In the genomic region with DNA sequence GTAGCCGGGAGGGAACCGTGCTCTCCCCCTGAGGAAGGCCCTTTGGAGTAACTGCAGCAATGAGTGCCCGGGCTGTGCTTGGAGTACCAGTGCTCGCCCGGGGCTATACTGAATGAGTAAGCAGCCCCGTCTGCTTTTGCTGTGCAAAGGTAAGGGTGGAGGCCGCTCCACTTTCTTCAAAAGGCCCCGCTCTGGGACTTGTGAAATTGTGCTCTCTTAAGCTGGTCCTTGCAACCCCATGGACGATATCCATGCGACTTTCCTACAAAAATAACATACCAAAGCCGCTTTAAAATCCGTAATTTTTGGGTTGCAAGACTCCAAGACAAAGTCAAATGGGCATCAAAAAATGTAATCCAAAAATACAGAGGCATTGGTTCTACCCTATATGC, we compare ENCODE assay signal across 8 cellular contexts. TPM values are rescaled to one million over a fixed set of nuclear protein-coding genes. Genes with fewer than 3 reads are reported as not detected.
A peak's percentile ranks its signal among the peaks of the same experiment; 100 is the strongest.
DNase-seq lines count a peak whose midpoint lies in the region; ATAC-seq and TF ChIP-seq lines count a peak whose summit lies in the region.

No MANE protein-coding gene starts in this region.

- no peak for TF ChIP-seq POLR2A in esophagus muscularis mucosa (IDR thresholded peaks at IDR 0.05; ENCODE audit: low read depth)

- CTCF ChIA-PET in activated CD4-positive, alpha-beta T cell treated with anti-CD3 and anti-CD28 coated beads, Interleukin-2, amount 10 ng/mL, durations not matched to agents 7 days and 5 days (lab: Charles Lee) = interaction anchor here (1.0 to 2.9 kb wide), 3 partner anchors 9 to 15 kb away, joined by 4 to 8 read pairs (median 4); no protein-coding TSS in a partner anchor

- POLR2A ChIA-PET in activated CD4-positive, alpha-beta T cell treated with anti-CD3 and anti-CD28 coated beads, Interleukin-2, amount 10 ng/mL, durations not matched to agents 7 days and 5 days (lab: Charles Lee) = interaction anchor here (0.6 to 1.4 kb wide), 2 partner anchors 15 to 37 kb away, joined by 3 to 4 read pairs; no protein-coding TSS in a partner anchor

- H3K4me2 ChIP-seq in BLaER1 = peak overlapping the region; percentile 78

- peaks cover 55% of the 10 kb centered on the region for H3K36me3 Mint-ChIP-seq in activated CD4-positive, alpha-beta T cell treated with anti-CD3 and anti-CD28 coated beads, Interleukin-2, amount 10 ng/mL, durations not matched to agents 7 days and 5 days (ENCODE audit: low read depth)
- no peaks in the 10 kb centered on the region for H3K36me3 Mint-ChIP-seq in osteocyte (ENCODE audit: unreplicated experiment)

- peaks cover 76% of the 10 kb centered on the region for H4K20me1 ChIP-seq in BLaER1

- peak overlapping the region; percentile 71 for H3K9ac ChIP-seq in BLaER1

- 73% methylated on average over 11 of the region's 12 CpGs for WGBS in esophagus muscularis mucosa

- peak; percentile 33 for ATAC-seq in HG02571 (IDR thresholded peaks at IDR 0.05; ENCODE audit: unreplicated experiment)

- DNase-seq in activated CD4-positive, alpha-beta T cell treated with anti-CD3 and anti-CD28 coated beads, Interleukin-2, amount 10 ng/mL, durations not matched to agents 7 days and 5 days = peak; percentile 44
- DNase-seq in esophagus muscularis mucosa (ENCODE audit: extremely low spot score) (no peak), osteocyte (ENCODE audit: extremely low spot score, unreplicated experiment) (no peak), occipital lobe (lab: John Stamatoyannopoulos, UW) (no peak), HK-2 (ENCODE audit: unreplicated experiment) (no peak), NCI-H526 (lab: John Stamatoyannopoulos, UW) (no peak)

- intact Hi-C loops in esophagus muscularis mucosa (cut with DNase I) = loop anchor here (5.0 kb wide), 2 partner anchors 42 to 57 kb away; no protein-coding TSS in a partner anchor

- peak overlapping the region; percentile 86 for H3K4me3 Mint-ChIP-seq in activated CD4-positive, alpha-beta T cell treated with anti-CD3 and anti-CD28 coated beads, Interleukin-2, amount 10 ng/mL, durations not matched to agents 7 days and 5 days
- peak overlapping the region; percentile 99 for H3K4me3 Mint-ChIP-seq in osteocyte (ENCODE audit: unreplicated experiment)

- TF ChIP-seq EP300 in esophagus muscularis mucosa (IDR thresholded peaks at IDR 0.05) = no peak

- H3K9me3 ChIP-seq in BLaER1 = peaks cover 14% of the 10 kb centered on the region
- H3K9me3 ChIP-seq in esophagus muscularis mucosa = no peaks in the 10 kb centered on the region

- H3K27ac ChIP-seq in BLaER1 (peak overlapping the region; percentile 45; the same call in 1 of the 2 replicates), esophagus muscularis mucosa (replicated peaks in 1 of 4) (peak overlapping the region; percentile 76 to 89 (median 82))

- H3K4me1 Mint-ChIP-seq in activated CD4-positive, alpha-beta T cell treated with anti-CD3 and anti-CD28 coated beads, Interleukin-2, amount 10 ng/mL, durations not matched to agents 7 days and 5 days = peaks cover 93% of the 10 kb centered on the region
- H3K4me1 Mint-ChIP-seq in osteocyte (ENCODE audit: unreplicated experiment) = peaks cover 43% of the 10 kb centered on the region

- H3K27me3 Mint-ChIP-seq in activated CD4-positive, alpha-beta T cell treated with anti-CD3 and anti-CD28 coated beads, Interleukin-2, amount 10 ng/mL, durations not matched to agents 7 days and 5 days = no peaks in the 10 kb centered on the region
- no peaks in the 10 kb centered on the region for H3K27me3 Mint-ChIP-seq in osteocyte (ENCODE audit: unreplicated experiment)

- peaks cover 34% of the 10 kb centered on the region for H3K27me3 ChIP-seq in BLaER1
- H3K27me3 ChIP-seq in esophagus muscularis mucosa = no peaks in the 10 kb centered on the region

- no peak for TF ChIP-seq CTCF in esophagus muscularis mucosa (IDR thresholded peaks at IDR 0.05)
- TF ChIP-seq CTCF in osteocyte (IDR thresholded peaks at IDR 0.05) = no peak

- 0 out of 2 replicates have a peak, but pooled peaks cover 3% of the 10 kb centered on the region for H3K36me3 ChIP-seq in BLaER1
- H3K36me3 ChIP-seq in esophagus muscularis mucosa = no peaks in the 10 kb centered on the region

- peak overlapping the region; percentile 64 for H3K4me3 ChIP-seq in BLaER1
- peak overlapping the region; percentile 59 to 82 (median 74) for H3K4me3 ChIP-seq in esophagus muscularis mucosa

- peaks cover 58% of the 10 kb centered on the region for H3K4me1 ChIP-seq in BLaER1
- H3K4me1 ChIP-seq in esophagus muscularis mucosa = peaks cover 15 to 51% (median 46%) of the 10 kb centered on the region in 4 donors

- no peaks in the 10 kb centered on the region for H3K9me3 Mint-ChIP-seq in activated CD4-positive, alpha-beta T cell treated with anti-CD3 and anti-CD28 coated beads, Interleukin-2, amount 10 ng/mL, durations not matched to agents 7 days and 5 days
- H3K9me3 Mint-ChIP-seq in osteocyte (ENCODE audit: unreplicated experiment) = no peaks in the 10 kb centered on the region

- peak overlapping the region; percentile 87 for H3K27ac Mint-ChIP-seq in activated CD4-positive, alpha-beta T cell treated with anti-CD3 and anti-CD28 coated beads, Interleukin-2, amount 10 ng/mL, durations not matched to agents 7 days and 5 days
- peak overlapping the region; percentile 47 for H3K27ac Mint-ChIP-seq in osteocyte (ENCODE audit: unreplicated experiment)

RNA-seq across cellular contexts. Expression of gene TNFAIP8, which starts 0.6 kb away (rescaled TPM):
- 100 to 1,000 TPM; 167 to 184 TPM for total RNA-seq in activated CD4-positive, alpha-beta T cell treated with anti-CD3 and anti-CD28 coated beads, Interleukin-2, amount 10 ng/mL, durations not matched to agents 7 days and 5 days
- total RNA-seq in esophagus muscularis mucosa (10 to 100 TPM; 20.2 to 26.2 (median 22.5) TPM), osteocyte (13.3 and 14.0 TPM in 2 replicates), occipital lobe (5.0 TPM)

Comparison
In these comparisons a context has a peak if more than half of its experiments do, and no peak if none do; other contexts are left out.
1. RNA of gene TNFAIP8, which starts 0.6 kb away (total RNA-seq): 167 to 184 TPM in activated CD4-positive, alpha-beta T cell treated with anti-CD3 and anti-CD28 coated beads, Interleukin-2, amount 10 ng/mL, durations not matched to agents 7 days and 5 days; 20.2 to 26.2 TPM in esophagus muscularis mucosa, 13.3 to 14.0 TPM in osteocyte and 5.0 TPM in occipital lobe (single experiment); every median in the first group is over 4 times any median in the second.